Comparison of ENCODE assay signal across 13 cellular contexts in the genomic region with DNA sequence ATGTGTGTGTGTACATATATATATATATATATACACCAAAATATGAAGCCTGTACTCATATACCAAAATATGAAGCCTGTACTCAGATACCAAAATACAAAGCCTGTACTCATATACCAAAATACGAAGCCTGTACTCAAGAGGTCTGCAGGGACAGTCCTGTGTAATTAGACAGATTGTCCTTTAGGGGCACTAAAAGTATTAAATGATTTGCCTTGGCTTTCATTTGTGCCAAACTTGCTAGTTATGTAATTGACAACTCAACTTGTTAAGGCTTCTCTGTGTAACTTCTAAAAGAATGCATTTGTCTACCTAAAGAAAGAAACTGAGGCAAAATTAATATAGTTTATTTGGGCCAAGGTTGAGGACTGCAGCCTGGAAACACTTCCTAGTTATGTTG. TPM values are rescaled to one million over a fixed set of nuclear protein-coding genes. Genes with fewer than 3 reads are reported as not detected.
DNase-seq lines count a peak whose midpoint lies in the region; ATAC-seq and TF ChIP-seq lines count a peak whose summit lies in the region.
"Had no signal": no experiment of that assay in that cellular context is flagged by ENCODE, and none has a peak within 500 bp of the region (broad histone marks: within the 10 kb centered on the region; RNA-seq: fewer than 3 reads in every experiment).

No MANE protein-coding gene starts in this region.

- no peaks in the 10 kb centered on the region for H3K79me2 ChIP-seq in GM23338 (replicated peaks; ENCODE audit: insufficient read depth)

- H2AFZ ChIP-seq in GM23338: no peak overlapping the region

- peak; percentile 42 to 46 for DNase-seq in AML-193 (lab: John Stamatoyannopoulos, UW)
- DNase-seq in GM23338 (ENCODE audit: low spot score): peak; percentile 31
- DNase-seq in RKO (ENCODE audit: low spot score): peak; percentile 54
- DNase-seq in fibroblast of pulmonary artery (ENCODE audit: low read depth): peak; percentile 14
- DNase-seq in stomach: no peak
- no peak for DNase-seq in nucleus accumbens (lab: John Stamatoyannopoulos, UW)
- no peak for DNase-seq in UCSD-AML1 (lab: John Stamatoyannopoulos, UW; ENCODE audit: unreplicated experiment)
- DNase-seq: left colon; NCI-H1105 treated with DMSO at 0.1 percent for 48 hours; stimulated activated naive CD4-positive, alpha-beta T cell had no signal

- no peaks in the 10 kb centered on the region for H3K4me1 Mint-ChIP-seq in GM23338

- no peak overlapping the region for H3K4me3 Mint-ChIP-seq in GM23338
- H3K4me3 Mint-ChIP-seq: activated T-helper 1 cell treated with anti-CD3 and anti-CD28 coated beads, Interleukin-12 subunit alpha, Interleukin-12 subunit beta, Interleukin-2, Interleukin-4 antibody, amounts not matched to agents 30 ng/mL and 10 ng/mL and 1 ng/mL, durations not matched to agents 14 hours and 24 hours and 36 hours had no signal

- H3K4me3 ChIP-seq in GM23338: no peak overlapping the region
- no peak overlapping the region for H3K4me3 ChIP-seq in fibroblast of pulmonary artery (replicated peaks; ENCODE audit: low read depth, low read length)
- no peak overlapping the region for H3K4me3 ChIP-seq in stomach
- H3K4me3 ChIP-seq: cardiac muscle cell had no signal

- H3K27ac ChIP-seq in GM23338 (ENCODE audit: low read depth) (no peak overlapping the region), stomach (no peak overlapping the region)
- H3K27ac ChIP-seq: cardiac muscle cell had no signal

- ATAC-seq in GM23338 (no peak), HG02840 (IDR thresholded peaks at IDR 0.05; ENCODE audit: low FRiP score, unreplicated experiment) (no peak)
- ATAC-seq: left colon had no signal

- no peaks in the 10 kb centered on the region for H3K27me3 ChIP-seq in GM23338 (ENCODE audit: insufficient read depth)
- H3K27me3 ChIP-seq in stomach: no peaks in the 10 kb centered on the region
- H3K27me3 ChIP-seq: cardiac muscle cell had no signal

- 60 to 69% (median 67%) methylated on average over 1 of the region's 1 CpG for WGBS in stomach, 5 donors

- no peaks in the 10 kb centered on the region for H3F3A ChIP-seq in GM23338 (replicated peaks; ENCODE audit: low read depth)

- no peak for TF ChIP-seq EP300 in stomach (IDR thresholded peaks at IDR 0.05)

- H3K27me3 Mint-ChIP-seq in GM23338 (ENCODE audit: insufficient read depth, low read depth, poor library complexity): peaks cover 7% of the 10 kb centered on the region

- no peaks in the 10 kb centered on the region for H3K9me3 Mint-ChIP-seq in GM23338
- H3K9me3 Mint-ChIP-seq: activated T-helper 1 cell treated with anti-CD3 and anti-CD28 coated beads, Interleukin-12 subunit alpha, Interleukin-12 subunit beta, Interleukin-2, Interleukin-4 antibody, amounts not matched to agents 30 ng/mL and 10 ng/mL and 1 ng/mL, durations not matched to agents 14 hours and 24 hours and 36 hours had no signal

- no peak overlapping the region for H3K27ac Mint-ChIP-seq in GM23338
- H3K27ac Mint-ChIP-seq: activated T-helper 1 cell treated with anti-CD3 and anti-CD28 coated beads, Interleukin-12 subunit alpha, Interleukin-12 subunit beta, Interleukin-2, Interleukin-4 antibody, amounts not matched to agents 30 ng/mL and 10 ng/mL and 1 ng/mL, durations not matched to agents 14 hours and 24 hours and 36 hours had no signal

- intact Hi-C loops in stomach (cut with DNase I; ENCODE audit: low total_unique reads): no loop called here

- H3K9me3 ChIP-seq in stomach: no peaks in the 10 kb centered on the region

- H4K20me1 ChIP-seq in GM23338 (replicated peaks; ENCODE audit: insufficient read depth): no peaks in the 10 kb centered on the region

- no peaks in the 10 kb centered on the region for H3K36me3 ChIP-seq in GM23338 (ENCODE audit: insufficient read depth)
- H3K36me3 ChIP-seq in stomach: no peaks in the 10 kb centered on the region
- H3K36me3 ChIP-seq: cardiac muscle cell had no signal

- TF ChIP-seq CTCF in GM23338 (conservative IDR thresholded peaks at IDR 0.05; ENCODE audit: low read depth in 2 of 2) (peak in 1 of 2 experiments; percentile 24; a peak in 1 of 4 replicates), fibroblast of pulmonary artery (IDR thresholded peaks at IDR 0.05; ENCODE audit: low read length, missing control alignments) (peak; percentile 19), stomach (IDR thresholded peaks at IDR 0.05) (no peak)

- TF ChIP-seq POLR2A in stomach (IDR thresholded peaks at IDR 0.05): no peak

- H3K4me2 ChIP-seq in GM23338: no peak overlapping the region

- no peaks in the 10 kb centered on the region for H3K4me1 ChIP-seq in GM23338 (ENCODE audit: insufficient read depth)
- peaks cover 0 to 7% (median 0%) of the 10 kb centered on the region in 4 donors for H3K4me1 ChIP-seq in stomach

- no peaks in the 10 kb centered on the region for H3K9me2 ChIP-seq in GM23338 (ENCODE audit: insufficient read depth)

- H3K36me3 Mint-ChIP-seq in GM23338 (ENCODE audit: low read depth): no peaks in the 10 kb centered on the region

TF ChIP-seq in GM23338, 12 proteins besides CTCF, POLR2A, EP300 and RAD21 (continues in another document):
- TF ChIP-seq EZH2phosphoT487 (IDR thresholded peaks at IDR 0.05; ENCODE audit: unreplicated experiment) (no peak), CREB1 (CRISPR knock-in tag; IDR thresholded peaks at IDR 0.05; ENCODE audit: low read depth) (no peak), ZNF114 (CRISPR knock-in tag; IDR thresholded peaks at IDR 0.05) (no peak), ZNF331 (CRISPR knock-in tag; IDR thresholded peaks at IDR 0.05; ENCODE audit: low read depth) (no peak), STAT1 (IDR thresholded peaks at IDR 0.05; ENCODE audit: unreplicated experiment) (no peak), POLR2AphosphoS5 (IDR thresholded peaks at IDR 0.05; ENCODE audit: low read depth) (no peak), JUNB (IDR thresholded peaks at IDR 0.05; ENCODE audit: unreplicated experiment) (no peak)
- TF ChIP-seq, protein P1, sequence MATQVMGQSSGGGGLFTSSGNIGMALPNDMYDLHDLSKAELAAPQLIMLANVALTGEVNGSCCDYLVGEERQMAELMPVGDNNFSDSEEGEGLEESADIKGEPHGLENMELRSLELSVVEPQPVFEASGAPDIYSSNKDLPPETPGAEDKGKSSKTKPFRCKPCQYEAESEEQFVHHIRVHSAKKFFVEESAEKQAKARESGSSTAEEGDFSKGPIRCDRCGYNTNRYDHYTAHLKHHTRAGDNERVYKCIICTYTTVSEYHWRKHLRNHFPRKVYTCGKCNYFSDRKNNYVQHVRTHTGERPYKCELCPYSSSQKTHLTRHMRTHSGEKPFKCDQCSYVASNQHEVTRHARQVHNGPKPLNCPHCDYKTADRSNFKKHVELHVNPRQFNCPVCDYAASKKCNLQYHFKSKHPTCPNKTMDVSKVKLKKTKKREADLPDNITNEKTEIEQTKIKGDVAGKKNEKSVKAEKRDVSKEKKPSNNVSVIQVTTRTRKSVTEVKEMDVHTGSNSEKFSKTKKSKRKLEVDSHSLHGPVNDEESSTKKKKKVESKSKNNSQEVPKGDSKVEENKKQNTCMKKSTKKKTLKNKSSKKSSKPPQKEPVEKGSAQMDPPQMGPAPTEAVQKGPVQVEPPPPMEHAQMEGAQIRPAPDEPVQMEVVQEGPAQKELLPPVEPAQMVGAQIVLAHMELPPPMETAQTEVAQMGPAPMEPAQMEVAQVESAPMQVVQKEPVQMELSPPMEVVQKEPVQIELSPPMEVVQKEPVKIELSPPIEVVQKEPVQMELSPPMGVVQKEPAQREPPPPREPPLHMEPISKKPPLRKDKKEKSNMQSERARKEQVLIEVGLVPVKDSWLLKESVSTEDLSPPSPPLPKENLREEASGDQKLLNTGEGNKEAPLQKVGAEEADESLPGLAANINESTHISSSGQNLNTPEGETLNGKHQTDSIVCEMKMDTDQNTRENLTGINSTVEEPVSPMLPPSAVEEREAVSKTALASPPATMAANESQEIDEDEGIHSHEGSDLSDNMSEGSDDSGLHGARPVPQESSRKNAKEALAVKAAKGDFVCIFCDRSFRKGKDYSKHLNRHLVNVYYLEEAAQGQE (IDR thresholded peaks at IDR 0.05; ENCODE audit: unreplicated experiment): no peak

RNA-seq across cellular contexts. Expression of a gene that starts 30.8 kb away (rescaled TPM):
- 37.6 and 38.2 TPM in 2 replicates for total RNA-seq in GM23338 (2014; rRNA removed; shearing (Covaris generic))
- polyA plus RNA-seq in GM23338 (2016; fragmentation: Nextera tagmentation; extraction: Ambion mirVana) (14.5 and 17.3 TPM in 2 replicates), stomach (10 to 100 TPM; 14.0 to 30.5 (median 16.6) TPM)
- total RNA-seq in stomach: 100 to 1,000 TPM in 1 of 5 donors, 10 to 100 TPM in 4; 18.7 to 109 (median 23.5) TPM

Comparison
In these comparisons a context has a peak if more than half of its experiments do, and no peak if none do; other contexts are left out.
1. DNase-seq: peak in AML-193 (2 of 2), GM23338 (single experiment), RKO (single experiment) and fibroblast of pulmonary artery (single experiment); none in stomach (single experiment), nucleus accumbens (0 of 56) and UCSD-AML1 (single experiment).